1 cellular context compared by ENCODE assay signal in the genomic region with DNA sequence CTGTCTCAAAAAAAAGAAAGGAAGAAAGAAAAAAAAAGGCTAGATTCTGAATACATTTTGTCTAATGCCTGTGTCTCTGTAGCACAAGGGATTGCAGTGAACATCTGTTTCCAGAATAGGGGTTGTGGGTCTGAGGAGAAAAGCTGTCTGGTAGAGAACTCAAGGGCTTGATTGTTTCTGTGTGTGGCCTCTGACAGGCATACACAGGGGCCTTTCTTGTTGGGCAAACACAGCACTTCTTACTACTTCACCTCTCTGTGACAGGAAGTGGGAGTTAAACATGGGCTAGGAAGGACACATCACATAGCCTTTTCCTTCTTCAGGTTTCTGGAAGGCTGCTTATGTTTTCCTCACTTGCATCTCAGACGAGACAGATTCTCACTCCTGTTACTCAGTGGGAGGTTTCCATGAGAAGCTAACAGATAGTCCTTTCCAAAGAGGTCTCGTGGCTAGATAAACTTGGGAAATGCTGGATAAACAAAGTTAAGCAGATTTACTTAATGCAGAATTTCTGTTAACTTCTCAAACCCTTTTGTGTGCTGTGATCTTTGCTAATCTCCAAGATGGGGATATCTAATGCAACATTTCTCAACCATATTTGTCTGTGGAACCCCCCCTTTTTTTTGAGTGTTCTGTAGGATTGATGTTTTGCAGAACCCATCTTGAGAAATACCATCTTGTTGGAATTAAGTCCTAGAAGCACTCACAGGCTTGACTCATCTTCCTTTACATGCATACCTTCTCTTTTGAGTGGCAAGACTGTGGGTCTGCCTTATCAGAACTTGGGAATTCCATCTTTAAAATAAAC.
TF ChIP-seq lines count a peak whose summit lies in the region.

No MANE protein-coding gene starts in this region.

TF ChIP-seq in GM23338, 12 proteins besides CTCF, POLR2A, EP300 and RAD21 (continued from another document):
- TF ChIP-seq, protein P1, sequence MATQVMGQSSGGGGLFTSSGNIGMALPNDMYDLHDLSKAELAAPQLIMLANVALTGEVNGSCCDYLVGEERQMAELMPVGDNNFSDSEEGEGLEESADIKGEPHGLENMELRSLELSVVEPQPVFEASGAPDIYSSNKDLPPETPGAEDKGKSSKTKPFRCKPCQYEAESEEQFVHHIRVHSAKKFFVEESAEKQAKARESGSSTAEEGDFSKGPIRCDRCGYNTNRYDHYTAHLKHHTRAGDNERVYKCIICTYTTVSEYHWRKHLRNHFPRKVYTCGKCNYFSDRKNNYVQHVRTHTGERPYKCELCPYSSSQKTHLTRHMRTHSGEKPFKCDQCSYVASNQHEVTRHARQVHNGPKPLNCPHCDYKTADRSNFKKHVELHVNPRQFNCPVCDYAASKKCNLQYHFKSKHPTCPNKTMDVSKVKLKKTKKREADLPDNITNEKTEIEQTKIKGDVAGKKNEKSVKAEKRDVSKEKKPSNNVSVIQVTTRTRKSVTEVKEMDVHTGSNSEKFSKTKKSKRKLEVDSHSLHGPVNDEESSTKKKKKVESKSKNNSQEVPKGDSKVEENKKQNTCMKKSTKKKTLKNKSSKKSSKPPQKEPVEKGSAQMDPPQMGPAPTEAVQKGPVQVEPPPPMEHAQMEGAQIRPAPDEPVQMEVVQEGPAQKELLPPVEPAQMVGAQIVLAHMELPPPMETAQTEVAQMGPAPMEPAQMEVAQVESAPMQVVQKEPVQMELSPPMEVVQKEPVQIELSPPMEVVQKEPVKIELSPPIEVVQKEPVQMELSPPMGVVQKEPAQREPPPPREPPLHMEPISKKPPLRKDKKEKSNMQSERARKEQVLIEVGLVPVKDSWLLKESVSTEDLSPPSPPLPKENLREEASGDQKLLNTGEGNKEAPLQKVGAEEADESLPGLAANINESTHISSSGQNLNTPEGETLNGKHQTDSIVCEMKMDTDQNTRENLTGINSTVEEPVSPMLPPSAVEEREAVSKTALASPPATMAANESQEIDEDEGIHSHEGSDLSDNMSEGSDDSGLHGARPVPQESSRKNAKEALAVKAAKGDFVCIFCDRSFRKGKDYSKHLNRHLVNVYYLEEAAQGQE (IDR thresholded peaks at IDR 0.05; ENCODE audit: unreplicated experiment) = no peak
- no peak for TF ChIP-seq EZH2 (IDR thresholded peaks at IDR 0.05; ENCODE audit: low read depth, unreplicated experiment)
- TF ChIP-seq CREB1 (CRISPR knock-in tag; IDR thresholded peaks at IDR 0.05; ENCODE audit: low read depth) = no peak
- no peak for TF ChIP-seq POLR2AphosphoS5 (IDR thresholded peaks at IDR 0.05; ENCODE audit: low read depth)
- TF ChIP-seq ZNF114 (CRISPR knock-in tag; IDR thresholded peaks at IDR 0.05) = no peak
- TF ChIP-seq, protein P2, sequence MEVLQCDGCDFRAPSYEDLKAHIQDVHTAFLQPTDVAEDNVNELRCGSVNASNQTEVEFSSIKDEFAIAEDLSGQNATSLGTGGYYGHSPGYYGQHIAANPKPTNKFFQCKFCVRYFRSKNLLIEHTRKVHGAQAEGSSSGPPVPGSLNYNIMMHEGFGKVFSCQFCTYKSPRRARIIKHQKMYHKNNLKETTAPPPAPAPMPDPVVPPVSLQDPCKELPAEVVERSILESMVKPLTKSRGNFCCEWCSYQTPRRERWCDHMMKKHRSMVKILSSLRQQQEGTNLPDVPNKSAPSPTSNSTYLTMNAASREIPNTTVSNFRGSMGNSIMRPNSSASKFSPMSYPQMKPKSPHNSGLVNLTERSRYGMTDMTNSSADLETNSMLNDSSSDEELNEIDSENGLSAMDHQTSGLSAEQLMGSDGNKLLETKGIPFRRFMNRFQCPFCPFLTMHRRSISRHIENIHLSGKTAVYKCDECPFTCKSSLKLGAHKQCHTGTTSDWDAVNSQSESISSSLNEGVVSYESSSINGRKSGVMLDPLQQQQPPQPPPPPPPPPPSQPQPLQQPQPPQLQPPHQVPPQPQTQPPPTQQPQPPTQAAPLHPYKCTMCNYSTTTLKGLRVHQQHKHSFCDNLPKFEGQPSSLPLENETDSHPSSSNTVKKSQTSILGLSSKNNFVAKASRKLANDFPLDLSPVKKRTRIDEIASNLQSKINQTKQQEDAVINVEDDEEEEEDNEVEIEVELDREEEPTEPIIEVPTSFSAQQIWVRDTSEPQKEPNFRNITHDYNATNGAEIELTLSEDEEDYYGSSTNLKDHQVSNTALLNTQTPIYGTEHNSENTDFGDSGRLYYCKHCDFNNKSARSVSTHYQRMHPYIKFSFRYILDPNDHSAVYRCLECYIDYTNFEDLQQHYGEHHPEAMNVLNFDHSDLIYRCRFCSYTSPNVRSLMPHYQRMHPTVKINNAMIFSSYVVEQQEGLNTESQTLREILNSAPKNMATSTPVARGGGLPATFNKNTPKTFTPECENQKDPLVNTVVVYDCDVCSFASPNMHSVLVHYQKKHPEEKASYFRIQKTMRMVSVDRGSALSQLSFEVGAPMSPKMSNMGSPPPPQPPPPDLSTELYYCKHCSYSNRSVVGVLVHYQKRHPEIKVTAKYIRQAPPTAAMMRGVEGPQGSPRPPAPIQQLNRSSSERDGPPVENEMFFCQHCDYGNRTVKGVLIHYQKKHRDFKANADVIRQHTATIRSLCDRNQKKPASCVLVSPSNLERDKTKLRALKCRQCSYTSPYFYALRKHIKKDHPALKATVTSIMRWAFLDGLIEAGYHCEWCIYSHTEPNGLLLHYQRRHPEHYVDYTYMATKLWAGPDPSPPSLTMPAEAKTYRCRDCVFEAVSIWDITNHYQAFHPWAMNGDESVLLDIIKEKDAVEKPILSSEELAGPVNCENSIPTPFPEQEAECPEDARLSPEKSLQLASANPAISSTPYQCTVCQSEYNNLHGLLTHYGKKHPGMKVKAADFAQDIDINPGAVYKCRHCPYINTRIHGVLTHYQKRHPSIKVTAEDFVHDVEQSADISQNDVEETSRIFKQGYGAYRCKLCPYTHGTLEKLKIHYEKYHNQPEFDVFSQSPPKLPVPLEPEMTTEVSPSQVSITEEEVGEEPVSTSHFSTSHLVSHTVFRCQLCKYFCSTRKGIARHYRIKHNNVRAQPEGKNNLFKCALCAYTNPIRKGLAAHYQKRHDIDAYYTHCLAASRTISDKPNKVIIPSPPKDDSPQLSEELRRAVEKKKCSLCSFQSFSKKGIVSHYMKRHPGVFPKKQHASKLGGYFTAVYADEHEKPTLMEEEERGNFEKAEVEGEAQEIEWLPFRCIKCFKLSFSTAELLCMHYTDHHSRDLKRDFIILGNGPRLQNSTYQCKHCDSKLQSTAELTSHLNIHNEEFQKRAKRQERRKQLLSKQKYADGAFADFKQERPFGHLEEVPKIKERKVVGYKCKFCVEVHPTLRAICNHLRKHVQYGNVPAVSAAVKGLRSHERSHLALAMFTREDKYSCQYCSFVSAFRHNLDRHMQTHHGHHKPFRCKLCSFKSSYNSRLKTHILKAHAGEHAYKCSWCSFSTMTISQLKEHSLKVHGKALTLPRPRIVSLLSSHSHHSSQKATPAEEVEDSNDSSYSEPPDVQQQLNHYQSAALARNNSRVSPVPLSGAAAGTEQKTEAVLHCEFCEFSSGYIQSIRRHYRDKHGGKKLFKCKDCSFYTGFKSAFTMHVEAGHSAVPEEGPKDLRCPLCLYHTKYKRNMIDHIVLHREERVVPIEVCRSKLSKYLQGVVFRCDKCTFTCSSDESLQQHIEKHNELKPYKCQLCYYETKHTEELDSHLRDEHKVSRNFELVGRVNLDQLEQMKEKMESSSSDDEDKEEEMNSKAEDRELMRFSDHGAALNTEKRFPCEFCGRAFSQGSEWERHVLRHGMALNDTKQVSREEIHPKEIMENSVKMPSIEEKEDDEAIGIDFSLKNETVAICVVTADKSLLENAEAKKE (CRISPR knock-in tag; IDR thresholded peaks at IDR 0.05) = no peak
- no peak for TF ChIP-seq ZNF331 (CRISPR knock-in tag; IDR thresholded peaks at IDR 0.05; ENCODE audit: low read depth)
